Comparison of ENCODE assay signal across 14 cellular contexts in the genomic region with DNA sequence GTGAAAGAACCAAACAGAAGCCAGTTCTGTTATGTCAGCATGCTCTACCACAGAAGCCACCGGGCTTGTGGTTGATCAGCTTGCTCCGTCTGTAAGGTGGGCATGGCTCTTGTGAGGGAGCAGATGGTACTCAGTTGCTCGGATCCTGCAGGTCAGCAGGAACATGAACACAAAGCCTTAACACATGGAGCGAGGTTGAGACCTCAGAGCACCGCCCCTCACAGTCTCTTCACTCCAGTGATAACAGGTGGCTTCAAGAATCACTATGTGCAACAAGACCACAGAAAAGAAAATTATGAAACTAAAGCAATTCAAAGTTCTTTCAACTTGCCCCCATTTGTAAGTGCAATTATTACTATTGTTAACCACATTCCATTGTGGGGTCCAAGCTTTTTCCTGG.
"Had no signal": no experiment of that assay in that cellular context is flagged by ENCODE, and none has a peak within 500 bp of the region (broad histone marks: within the 10 kb centered on the region; RNA-seq: fewer than 3 reads in every experiment).

No MANE protein-coding gene starts in this region.

- H3K4me3 ChIP-seq: gastroesophageal sphincter, lung had no signal

- H3K9ac ChIP-seq: parathyroid adenoma had no signal

- H3K27me3 ChIP-seq: gastroesophageal sphincter had no signal

- H3K79me2 ChIP-seq: parathyroid adenoma had no signal

- H3K36me3 ChIP-seq: gastroesophageal sphincter had no signal

- H3K4me1 ChIP-seq: parathyroid adenoma had no signal

- ATAC-seq: activated CD4-positive, alpha-beta T cell treated with anti-CD3 and anti-CD28 coated beads for 36 hours; gastroesophageal sphincter; left colon; stimulated activated naive CD8-positive, alpha-beta T cell treated with anti-CD3 and anti-CD28 coated beads, Interleukin-15, Interleukin-2, amounts not matched to agents 100 U/mL and 50 U/mL, for 24 hours had no signal

- H2AFZ ChIP-seq: parathyroid adenoma had no signal

- DNase-seq: activated CD4-positive, alpha-beta memory T cell treated with anti-CD3 and anti-CD28 coated beads, Interleukin-2, amount 10 ng/mL, durations not matched to agents 7 days and 5 days; activated CD4-positive, alpha-beta T cell treated with anti-CD3 and anti-CD28 coated beads for 36 hours; activated naive CD4-positive, alpha-beta T cell treated with anti-CD3 and anti-CD28 coated beads, Interleukin-2, amount 10 ng/mL, durations not matched to agents 7 days and 5 days; activated T-cell treated with anti-CD3 and anti-CD28 coated beads, Interleukin-2, amount 50 U/mL, for 24 hours; left colon; naive B cell; stimulated activated CD4-positive, alpha-beta T cell treated with anti-CD3 and anti-CD28 coated beads, Interleukin-15, amount 100 ng/mL, for 24 hours; stimulated activated CD4-positive, alpha-beta T cell treated with anti-CD3 and anti-CD28 coated beads, Interleukin-4, amount 100 ng/mL, for 4 hours; stimulated activated CD8-positive, alpha-beta memory T cell treated with anti-CD3 and anti-CD28 coated beads, Interleukin-4, amount 100 ng/mL, for 48 hours; stimulated activated naive CD8-positive, alpha-beta T cell treated with anti-CD3 and anti-CD28 coated beads, Interleukin-15, Interleukin-2, amounts not matched to agents 100 U/mL and 50 U/mL, for 24 hours; trophoblast cell had no signal

- H3K27ac ChIP-seq: gastroesophageal sphincter, parathyroid adenoma had no signal

- H3K9me3 ChIP-seq: gastroesophageal sphincter had no signal
